ENCODE assay signal across 23 cellular contexts in genomic region chr9:113898596-113898995, GRCh38. TPM values are rescaled to one million over a fixed set of nuclear protein-coding genes. Genes with fewer than 3 reads are reported as not detected.
DNase-seq lines count a peak whose midpoint lies in the region; ATAC-seq and TF ChIP-seq lines count a peak whose summit lies in the region.
"Had no signal": no experiment of that assay in that cellular context is flagged by ENCODE, and none has a peak within 500 bp of the region (broad histone marks: within the 10 kb centered on the region; RNA-seq: fewer than 3 reads in every experiment).

No MANE protein-coding gene starts in this region.

- peaks cover 21% of the 10 kb centered on the region for H3K27me3 Mint-ChIP-seq in activated CD4-positive, alpha-beta T cell treated with anti-CD3 and anti-CD28 coated beads, Interleukin-2, amount 10 ng/mL, durations not matched to agents 24 days and 14 days

- H3K36me3 ChIP-seq in HEK293 (ENCODE audit: control insufficient read depth in 2 of 2, insufficient read depth in 1 of 2, low read length in 2 of 2) = no peaks in the 10 kb centered on the region
- H3K36me3 ChIP-seq in SK-N-SH (replicated peaks in 1 of 2; ENCODE audit: control insufficient read depth in 1 of 2, insufficient read depth in 2 of 2, low read length in 1 of 2) = peaks cover 7 to 25% of the 10 kb centered on the region in 2 experiments
- H3K36me3 ChIP-seq: BE2C had no signal

- peaks cover 25% of the 10 kb centered on the region for H4K20me1 ChIP-seq in SK-N-SH (ENCODE audit: insufficient read depth)

- CTCF ChIA-PET in HEK293 (lab: Yijun Ruan, JAX) = no interaction called here
- CTCF ChIA-PET in SK-N-SH (lab: Yijun Ruan, JAX) = interaction anchor here (0.9 kb wide), 1 partner anchor 21 kb away, joined by 3 read pairs; no protein-coding TSS in a partner anchor

- DNase-seq in activated CD4-positive, alpha-beta T cell treated with anti-CD3 and anti-CD28 coated beads, Interleukin-2, amount 10 ng/mL, durations not matched to agents 24 days and 14 days = peak; percentile 32
- DNase-seq in activated CD4-positive, alpha-beta T cell treated with anti-CD3 and anti-CD28 coated beads for 4 hours = no peak
- DNase-seq in glomerular visceral epithelial cell (ENCODE audit: extremely low spot score) (peak; percentile 79), mesenteric fat pad (ENCODE audit: low spot score) (peak; percentile 14), NCI-H510A treated with DMSO at 0.1 percent for 48 hours (lab: John Stamatoyannopoulos, UW) (no peak), SK-N-SH (no peak)
- DNase-seq: BE2C; CD8-positive, alpha-beta memory T cell; DMS53; GM23248; H7; KBM-7; NCI-H1105; NCI-H146; NCI-H2029; NCI-H446; NCI-H526; SIG-M5 had no signal

- peaks cover 89% of the 10 kb centered on the region for H3K79me2 ChIP-seq in SK-N-SH (ENCODE audit: insufficient read depth)

- TF ChIP-seq EP300 in SK-N-SH (IDR thresholded peaks at IDR 0.05; ENCODE audit: borderline replicate concordance in 1 of 2, low read depth in 1 of 2, low read length in 1 of 2) = no peak

- 97% methylated on average over 4 of the region's 4 CpGs for WGBS in SK-N-SH (ENCODE audit: low lambda C conversion rate)

- H3K27ac ChIP-seq in HEK293 (ENCODE audit: extremely low read depth, low read depth, low read length) (no peak overlapping the region), SK-N-SH (ENCODE audit: low read depth in 2 of 2, low read length in 1 of 2) (no peak overlapping the region)
- H3K27ac ChIP-seq: 22Rv1, GM23248, SK-N-MC had no signal

- no peak overlapping the region for H3K4me2 ChIP-seq in SK-N-SH

- H3K4me3 Mint-ChIP-seq in activated CD4-positive, alpha-beta T cell treated with anti-CD3 and anti-CD28 coated beads, Interleukin-2, amount 10 ng/mL, durations not matched to agents 24 days and 14 days = no peak overlapping the region
- H3K4me3 Mint-ChIP-seq: CD14-positive monocyte; CD8-positive, alpha-beta memory T cell had no signal

- H3K9me2 ChIP-seq in SK-N-SH = no peaks in the 10 kb centered on the region

- H3F3A ChIP-seq in SK-N-SH (replicated peaks; ENCODE audit: insufficient read depth) = peaks cover 8% of the 10 kb centered on the region

- ATAC-seq in HG03097 (IDR thresholded peaks at IDR 0.05; ENCODE audit: low FRiP score, unreplicated experiment) = no peak

- H3K4me1 ChIP-seq in HEK293 (ENCODE audit: control insufficient read depth, insufficient read depth, low read length) (no peaks in the 10 kb centered on the region), SK-N-SH (ENCODE audit: control insufficient read depth in 1 of 2, insufficient read depth in 2 of 2, low read depth in 1 of 2, low read length in 1 of 2) (no peaks in the 10 kb centered on the region; a peak in 2 of 4 replicates)
- H3K4me1 ChIP-seq: BE2C had no signal

- TF ChIP-seq RAD21 in SK-N-SH (IDR thresholded peaks at IDR 0.05; ENCODE audit: low read length) = no peak

- H3K9me3 ChIP-seq in HEK293 (ENCODE audit: control insufficient read depth, insufficient read depth, low read depth, low read length) (no peaks in the 10 kb centered on the region), SK-N-SH (peaks cover 20% of the 10 kb centered on the region)
- H3K9me3 ChIP-seq: BE2C had no signal

- TF ChIP-seq CTCF in HEK293 (tag by site-specific recombination; IDR thresholded peaks at IDR 0.05) = no peak
- TF ChIP-seq CTCF in SK-N-SH (IDR thresholded peaks at IDR 0.05) = no peak

- intact Hi-C loops in activated CD4-positive, alpha-beta T cell treated with anti-CD3 and anti-CD28 coated beads, Interleukin-2, amount 10 ng/mL, durations not matched to agents 24 days and 14 days (cut with micrococcal nuclease) = no loop called here

- no peak overlapping the region for H3K27ac Mint-ChIP-seq in activated CD4-positive, alpha-beta T cell treated with anti-CD3 and anti-CD28 coated beads, Interleukin-2, amount 10 ng/mL, durations not matched to agents 24 days and 14 days

- H3K36me3 Mint-ChIP-seq in activated CD4-positive, alpha-beta T cell treated with anti-CD3 and anti-CD28 coated beads, Interleukin-2, amount 10 ng/mL, durations not matched to agents 24 days and 14 days (ENCODE audit: low read depth) = no peaks in the 10 kb centered on the region

- no peaks in the 10 kb centered on the region for H3K27me3 ChIP-seq in SK-N-SH (ENCODE audit: insufficient read depth)
- H3K27me3 ChIP-seq: BE2C had no signal

- POLR2A ChIA-PET in HEK293 (lab: Yijun Ruan, JAX) (no interaction called here), SK-N-SH (lab: Yijun Ruan, JAX) (interaction anchor here (0.7 kb wide), 1 partner anchor 124 kb away, joined by 3 read pairs; no protein-coding TSS in a partner anchor)

- H3K4me3 ChIP-seq in HEK293 (ENCODE audit: low read depth, low read length) = no peak overlapping the region
- H3K4me3 ChIP-seq in SK-N-SH (ENCODE audit: low read depth in 2 of 2, low read length in 1 of 2) = no peak overlapping the region
- H3K4me3 ChIP-seq: GM23248, SK-N-MC had no signal

- no peaks in the 10 kb centered on the region for H3K4me1 Mint-ChIP-seq in activated CD4-positive, alpha-beta T cell treated with anti-CD3 and anti-CD28 coated beads, Interleukin-2, amount 10 ng/mL, durations not matched to agents 24 days and 14 days
- H3K4me1 Mint-ChIP-seq: CD8-positive, alpha-beta memory T cell had no signal

- no peaks in the 10 kb centered on the region for H3K9me3 Mint-ChIP-seq in activated CD4-positive, alpha-beta T cell treated with anti-CD3 and anti-CD28 coated beads, Interleukin-2, amount 10 ng/mL, durations not matched to agents 24 days and 14 days

- H2AFZ ChIP-seq in SK-N-SH (ENCODE audit: low read depth) = no peak overlapping the region
- H2AFZ ChIP-seq: GM23248 had no signal

- H3K9ac ChIP-seq in SK-N-SH = no peak overlapping the region
- H3K9ac ChIP-seq: GM23248 had no signal

TF ChIP-seq in HEK293, 187 proteins besides CTCF, POLR2A, EP300 and RAD21:
- TF ChIP-seq ZNF121 (tag by site-specific recombination; IDR thresholded peaks at IDR 0.05) (0 out of 2 replicates have a peak, but pooled peaks have one; percentile 16), ZNF623 (tag by site-specific recombination; IDR thresholded peaks at IDR 0.05) (no peak)
TF ChIP-seq in HEK293: peak in this region for 1.

TF ChIP-seq in SK-N-SH, 30 proteins besides CTCF, POLR2A, EP300 and RAD21 (continues in another document):
- TF ChIP-seq FOXM1 (IDR thresholded peaks at IDR 0.05; ENCODE audit: low read depth) (no peak), NFIC (IDR thresholded peaks at IDR 0.05; ENCODE audit: borderline replicate concordance) (no peak), GABPA (IDR thresholded peaks at IDR 0.05; ENCODE audit: low read depth) (no peak), RFX5 (IDR thresholded peaks at IDR 0.05; ENCODE audit: low read length) (no peak), RXRA (IDR thresholded peaks at IDR 0.05; ENCODE audit: borderline replicate concordance, low read depth) (no peak), TCF12 (IDR thresholded peaks at IDR 0.05) (no peak), EZH2phosphoT487 (IDR thresholded peaks at IDR 0.05; ENCODE audit: borderline replicate concordance, low read depth) (no peak)
- TF ChIP-seq, protein P1, sequence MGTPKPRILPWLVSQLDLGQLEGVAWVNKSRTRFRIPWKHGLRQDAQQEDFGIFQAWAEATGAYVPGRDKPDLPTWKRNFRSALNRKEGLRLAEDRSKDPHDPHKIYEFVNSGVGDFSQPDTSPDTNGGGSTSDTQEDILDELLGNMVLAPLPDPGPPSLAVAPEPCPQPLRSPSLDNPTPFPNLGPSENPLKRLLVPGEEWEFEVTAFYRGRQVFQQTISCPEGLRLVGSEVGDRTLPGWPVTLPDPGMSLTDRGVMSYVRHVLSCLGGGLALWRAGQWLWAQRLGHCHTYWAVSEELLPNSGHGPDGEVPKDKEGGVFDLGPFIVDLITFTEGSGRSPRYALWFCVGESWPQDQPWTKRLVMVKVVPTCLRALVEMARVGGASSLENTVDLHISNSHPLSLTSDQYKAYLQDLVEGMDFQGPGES (IDR thresholded peaks at IDR 0.05; ENCODE audit: low read depth, low read length) = no peak
- TF ChIP-seq, protein P2, sequence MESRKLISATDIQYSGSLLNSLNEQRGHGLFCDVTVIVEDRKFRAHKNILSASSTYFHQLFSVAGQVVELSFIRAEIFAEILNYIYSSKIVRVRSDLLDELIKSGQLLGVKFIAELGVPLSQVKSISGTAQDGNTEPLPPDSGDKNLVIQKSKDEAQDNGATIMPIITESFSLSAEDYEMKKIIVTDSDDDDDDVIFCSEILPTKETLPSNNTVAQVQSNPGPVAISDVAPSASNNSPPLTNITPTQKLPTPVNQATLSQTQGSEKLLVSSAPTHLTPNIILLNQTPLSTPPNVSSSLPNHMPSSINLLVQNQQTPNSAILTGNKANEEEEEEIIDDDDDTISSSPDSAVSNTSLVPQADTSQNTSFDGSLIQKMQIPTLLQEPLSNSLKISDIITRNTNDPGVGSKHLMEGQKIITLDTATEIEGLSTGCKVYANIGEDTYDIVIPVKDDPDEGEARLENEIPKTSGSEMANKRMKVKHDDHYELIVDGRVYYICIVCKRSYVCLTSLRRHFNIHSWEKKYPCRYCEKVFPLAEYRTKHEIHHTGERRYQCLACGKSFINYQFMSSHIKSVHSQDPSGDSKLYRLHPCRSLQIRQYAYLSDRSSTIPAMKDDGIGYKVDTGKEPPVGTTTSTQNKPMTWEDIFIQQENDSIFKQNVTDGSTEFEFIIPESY (IDR thresholded peaks at IDR 0.05; ENCODE audit: borderline replicate concordance, low read depth) = no peak
- TF ChIP-seq, protein P3, sequence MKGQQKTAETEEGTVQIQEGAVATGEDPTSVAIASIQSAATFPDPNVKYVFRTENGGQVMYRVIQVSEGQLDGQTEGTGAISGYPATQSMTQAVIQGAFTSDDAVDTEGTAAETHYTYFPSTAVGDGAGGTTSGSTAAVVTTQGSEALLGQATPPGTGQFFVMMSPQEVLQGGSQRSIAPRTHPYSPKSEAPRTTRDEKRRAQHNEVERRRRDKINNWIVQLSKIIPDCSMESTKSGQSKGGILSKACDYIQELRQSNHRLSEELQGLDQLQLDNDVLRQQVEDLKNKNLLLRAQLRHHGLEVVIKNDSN (IDR thresholded peaks at IDR 0.05; ENCODE audit: borderline replicate concordance, low read depth) = no peak

RNA-seq across cellular contexts. Expression of gene ZNF618, which starts 22.5 kb away (rescaled TPM):
- 0.14 and 0.19 TPM in 2 replicates for total RNA-seq in activated CD4-positive, alpha-beta T cell treated with anti-CD3 and anti-CD28 coated beads, Interleukin-2, amount 10 ng/mL, durations not matched to agents 24 days and 14 days
- total RNA-seq in mesenteric fat pad = 8.2 TPM
- 5.0 and 6.2 TPM in 2 replicates for polyA plus RNA-seq in SK-N-SH (2012; rRNA removed)
- 3.0 and 4.1 TPM in 2 replicates for polyA plus RNA-seq in SK-N-SH (2012; cell fraction: cytosol; rRNA removed)
- polyA plus RNA-seq in SK-N-SH (2012; cell fraction: nucleus; rRNA removed) = 12.1 and 12.9 TPM in 2 replicates

Comparison
In these comparisons a context has a peak if more than half of its experiments do, and no peak if none do; other contexts are left out.
1. DNase-seq: peak in activated CD4-positive, alpha-beta T cell treated with anti-CD3 and anti-CD28 coated beads, Interleukin-2, amount 10 ng/mL, durations not matched to agents 24 days and 14 days (single experiment), glomerular visceral epithelial cell (single experiment) and mesenteric fat pad (single experiment); none in activated CD4-positive, alpha-beta T cell treated with anti-CD3 and anti-CD28 coated beads for 4 hours (0 of 2), NCI-H510A treated with DMSO at 0.1 percent for 48 hours (single experiment) and SK-N-SH (single experiment).